In genomic region chr13:97109841-97110492, GRCh38 we compare ENCODE assay signal across 9 cellular contexts.
DNase-seq lines count a peak whose midpoint lies in the region; ATAC-seq and TF ChIP-seq lines count a peak whose summit lies in the region.
"Had no signal": no experiment of that assay in that cellular context is flagged by ENCODE, and none has a peak within 500 bp of the region (broad histone marks: within the 10 kb centered on the region; RNA-seq: fewer than 3 reads in every experiment).

No MANE protein-coding gene starts in this region.

- peak; percentile 95 for TF ChIP-seq CTCF in activated CD8-positive, alpha-beta T cell treated with anti-CD3 and anti-CD28 coated beads for 36 hours (IDR thresholded peaks at IDR 0.05)

- peak; percentile 87 for DNase-seq in CD1c-positive myeloid dendritic cell (ENCODE audit: extremely low spot score)
- peak; percentile 72 for DNase-seq in NCI-H748 treated with DMSO at 0.1 percent for 48 hours (lab: John Stamatoyannopoulos, UW)
- DNase-seq in activated CD8-positive, alpha-beta T cell treated with anti-CD3 and anti-CD28 coated beads for 36 hours = peak; percentile 77
- peak; percentile 92 for DNase-seq in ecto neural progenitor cell (ENCODE audit: low spot score)
- peak; percentile 88 to 94 for DNase-seq in lung microvascular endothelial cell (ENCODE audit: low read depth in 2 of 2)
- DNase-seq in stimulated activated CD8-positive, alpha-beta memory T cell treated with anti-CD3 and anti-CD28 coated beads, Interleukin-12 subunit alpha, Interleukin-12 subunit beta, amount 100 ng/mL, for 1 hour (ENCODE audit: low read depth) = peak; percentile 68

- H3K27me3 Mint-ChIP-seq in activated CD8-positive, alpha-beta T cell treated with anti-CD3 and anti-CD28 coated beads for 36 hours = peaks cover 12% of the 10 kb centered on the region

- POLR2A ChIA-PET in activated CD8-positive, alpha-beta T cell treated with anti-CD3 and anti-CD28 coated beads for 36 hours (lab: Charles Lee) = interaction anchor here (0.7 kb wide), 1 partner anchor 113 kb away, joined by 3 read pairs; no protein-coding TSS in a partner anchor

- ATAC-seq in GM19438 (IDR thresholded peaks at IDR 0.05; ENCODE audit: low read depth, unreplicated experiment) = peak; percentile 99
- ATAC-seq in HG03521 (IDR thresholded peaks at IDR 0.05; ENCODE audit: unreplicated experiment) = peak; percentile 96
- peak; percentile 97 for ATAC-seq in activated CD8-positive, alpha-beta T cell treated with anti-CD3 and anti-CD28 coated beads for 36 hours

- H3K27ac Mint-ChIP-seq in activated CD8-positive, alpha-beta T cell treated with anti-CD3 and anti-CD28 coated beads for 36 hours = no peak overlapping the region
- H3K27ac Mint-ChIP-seq: activated naive CD4-positive, alpha-beta T cell treated with anti-CD3 and anti-CD28 coated beads, Interleukin-2, amount 50 U/mL, for 24 hours had no signal

- intact Hi-C loops in activated CD8-positive, alpha-beta T cell treated with anti-CD3 and anti-CD28 coated beads for 36 hours (cut with micrococcal nuclease) = loop anchor here (1.0 to 5.0 kb wide), 2 partner anchors 232 to 249 kb away; no protein-coding TSS in a partner anchor

- H3K4me3 Mint-ChIP-seq in activated CD8-positive, alpha-beta T cell treated with anti-CD3 and anti-CD28 coated beads for 36 hours = no peak overlapping the region
- H3K4me3 Mint-ChIP-seq: activated naive CD4-positive, alpha-beta T cell treated with anti-CD3 and anti-CD28 coated beads, Interleukin-2, amount 50 U/mL, for 24 hours had no signal

- no peaks in the 10 kb centered on the region for H3K36me3 Mint-ChIP-seq in activated CD8-positive, alpha-beta T cell treated with anti-CD3 and anti-CD28 coated beads for 36 hours (ENCODE audit: low read depth)
- H3K36me3 Mint-ChIP-seq: activated naive CD4-positive, alpha-beta T cell treated with anti-CD3 and anti-CD28 coated beads, Interleukin-2, amount 50 U/mL, for 24 hours had no signal

- peaks cover 11% of the 10 kb centered on the region for H3K4me1 Mint-ChIP-seq in activated CD8-positive, alpha-beta T cell treated with anti-CD3 and anti-CD28 coated beads for 36 hours (ENCODE audit: low read depth)

- CTCF ChIA-PET in activated CD8-positive, alpha-beta T cell treated with anti-CD3 and anti-CD28 coated beads for 36 hours (lab: Charles Lee) = interaction anchor here (0.6 to 9.3 kb wide), 58 partner anchors 8 to 760 kb away, joined by 3 to 245 read pairs (median 5); partner anchors contain the start of gene MBNL2

- H3K9me3 Mint-ChIP-seq in activated CD8-positive, alpha-beta T cell treated with anti-CD3 and anti-CD28 coated beads for 36 hours = no peaks in the 10 kb centered on the region
- H3K9me3 Mint-ChIP-seq: activated naive CD4-positive, alpha-beta T cell treated with anti-CD3 and anti-CD28 coated beads, Interleukin-2, amount 50 U/mL, for 24 hours had no signal

Comparison
In these comparisons a context has a peak if more than half of its experiments do, and no peak if none do; other contexts are left out.
1. Peak in every context shown above with its lines: DNase-seq and ATAC-seq.